ENCODE assay signal across 1 cellular context in the genomic region with DNA sequence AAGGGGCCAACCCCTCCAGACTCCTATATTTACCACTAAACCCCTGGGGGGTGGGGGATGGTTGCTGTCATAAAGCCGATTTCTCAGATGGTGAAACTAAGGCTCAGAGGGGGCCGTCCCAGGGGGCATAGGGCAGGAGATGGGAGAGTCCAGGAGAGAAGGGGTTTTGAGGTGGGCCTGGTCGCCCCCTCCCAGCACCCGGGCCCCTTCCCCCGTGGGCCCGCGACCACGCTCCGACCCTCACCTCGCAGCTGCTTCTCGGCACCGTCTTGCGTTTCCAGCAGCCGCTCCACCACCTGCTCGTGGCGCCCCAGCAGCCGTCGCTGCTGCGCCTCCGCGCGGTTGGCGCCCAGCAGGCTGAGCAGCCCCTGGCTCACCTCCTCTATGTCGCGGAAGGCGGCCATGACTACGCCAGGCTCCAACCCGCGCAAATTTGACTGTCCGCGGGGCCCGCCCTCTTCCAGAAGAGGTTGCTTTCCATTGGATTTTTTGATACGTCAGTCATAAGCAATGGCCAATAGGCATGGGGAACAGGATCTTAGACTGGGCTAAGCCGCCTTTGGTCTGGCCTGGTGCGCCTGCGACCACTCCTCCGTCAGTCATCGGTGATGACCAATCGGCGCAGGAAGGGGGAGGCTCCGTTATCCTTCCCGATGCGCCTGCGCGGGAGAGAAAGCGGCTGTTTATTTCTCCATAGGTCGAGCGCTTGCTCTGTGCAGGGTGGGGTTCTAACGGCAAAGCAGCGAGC.
TF ChIP-seq lines count a peak whose summit lies in the region.

SPC24 (minus strand) TSS at position 410 of the 748 bp plus-strand sequence; CDS start at position 404, 6 bp downstream.

TF ChIP-seq in SK-N-SH, 30 proteins besides CTCF, POLR2A, EP300 and RAD21 (continued from another document):
- TF ChIP-seq, protein P1, sequence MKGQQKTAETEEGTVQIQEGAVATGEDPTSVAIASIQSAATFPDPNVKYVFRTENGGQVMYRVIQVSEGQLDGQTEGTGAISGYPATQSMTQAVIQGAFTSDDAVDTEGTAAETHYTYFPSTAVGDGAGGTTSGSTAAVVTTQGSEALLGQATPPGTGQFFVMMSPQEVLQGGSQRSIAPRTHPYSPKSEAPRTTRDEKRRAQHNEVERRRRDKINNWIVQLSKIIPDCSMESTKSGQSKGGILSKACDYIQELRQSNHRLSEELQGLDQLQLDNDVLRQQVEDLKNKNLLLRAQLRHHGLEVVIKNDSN (IDR thresholded peaks at IDR 0.05; ENCODE audit: borderline replicate concordance, low read depth): no peak
- TF ChIP-seq RCOR1 (IDR thresholded peaks at IDR 0.05; ENCODE audit: low read length) (no peak), NRF1 (IDR thresholded peaks at IDR 0.05; ENCODE audit: low read depth, low read length) (peak; percentile 98), ELF1 (IDR thresholded peaks at IDR 0.05) (no peak), EZH2phosphoT487 (IDR thresholded peaks at IDR 0.05; ENCODE audit: borderline replicate concordance, low read depth) (no peak), RFX5 (IDR thresholded peaks at IDR 0.05; ENCODE audit: low read length) (0 out of 2 replicates have a peak, but pooled peaks have one; percentile 12), TEAD4 (IDR thresholded peaks at IDR 0.05; ENCODE audit: borderline replicate concordance, insufficient read depth) (no peak), SMC3 (IDR thresholded peaks at IDR 0.05; ENCODE audit: low read depth, low read length) (no peak), RXRA (IDR thresholded peaks at IDR 0.05; ENCODE audit: borderline replicate concordance, low read depth) (no peak), NFIC (IDR thresholded peaks at IDR 0.05; ENCODE audit: borderline replicate concordance) (no peak), SIN3A (IDR thresholded peaks at IDR 0.05; ENCODE audit: borderline replicate concordance, low read depth, low read length) (peak; percentile 91)
- TF ChIP-seq, protein P2, sequence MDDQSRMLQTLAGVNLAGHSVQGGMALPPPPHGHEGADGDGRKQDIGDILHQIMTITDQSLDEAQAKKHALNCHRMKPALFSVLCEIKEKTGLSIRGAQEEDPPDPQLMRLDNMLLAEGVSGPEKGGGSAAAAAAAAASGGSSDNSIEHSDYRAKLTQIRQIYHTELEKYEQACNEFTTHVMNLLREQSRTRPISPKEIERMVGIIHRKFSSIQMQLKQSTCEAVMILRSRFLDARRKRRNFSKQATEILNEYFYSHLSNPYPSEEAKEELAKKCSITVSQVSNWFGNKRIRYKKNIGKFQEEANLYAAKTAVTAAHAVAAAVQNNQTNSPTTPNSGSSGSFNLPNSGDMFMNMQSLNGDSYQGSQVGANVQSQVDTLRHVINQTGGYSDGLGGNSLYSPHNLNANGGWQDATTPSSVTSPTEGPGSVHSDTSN (IDR thresholded peaks at IDR 0.05): peak; percentile 100
